Comparison of ENCODE assay signal across 2 cellular contexts in genomic region chr12:42125372-42125767, GRCh38.
TF ChIP-seq lines count a peak whose summit lies in the region.

No MANE protein-coding gene starts in this region.

TF ChIP-seq in SK-N-SH treated with all-trans-retinoic acid at 6 μM for 48 hours, 23 proteins besides CTCF, POLR2A, EP300 and RAD21 (continued from another document):
- no peak for TF ChIP-seq CSRNP3 (CRISPR knock-in tag; IDR thresholded peaks at IDR 0.05)
- TF ChIP-seq ZFP3 (CRISPR knock-in tag; IDR thresholded peaks at IDR 0.05), result no peak
- no peak for TF ChIP-seq ZNF565 (CRISPR knock-in tag; conservative IDR thresholded peaks at IDR 0.05; ENCODE audit: low read depth)

TF ChIP-seq in SK-N-SH, 30 proteins besides CTCF, POLR2A, EP300 and RAD21 (continued from another document):
- no peak for TF ChIP-seq MEF2A (IDR thresholded peaks at IDR 0.05; ENCODE audit: borderline replicate concordance, low read depth)
- TF ChIP-seq POLR2AphosphoS5 (IDR thresholded peaks at IDR 0.05; ENCODE audit: low read depth, low read length), result no peak
- no peak for TF ChIP-seq ZBTB33 (IDR thresholded peaks at IDR 0.05; ENCODE audit: borderline replicate concordance, low read depth)
- no peak for TF ChIP-seq GABPA (IDR thresholded peaks at IDR 0.05; ENCODE audit: low read depth)
- no peak for TF ChIP-seq TEAD4 (IDR thresholded peaks at IDR 0.05; ENCODE audit: borderline replicate concordance, insufficient read depth)
- TF ChIP-seq REST (IDR thresholded peaks at IDR 0.05; ENCODE audit: low read depth, low read length), result no peak
- no peak for TF ChIP-seq NRF1 (IDR thresholded peaks at IDR 0.05; ENCODE audit: low read depth, low read length)
